10 cellular contexts compared by ENCODE assay signal in the genomic region with DNA sequence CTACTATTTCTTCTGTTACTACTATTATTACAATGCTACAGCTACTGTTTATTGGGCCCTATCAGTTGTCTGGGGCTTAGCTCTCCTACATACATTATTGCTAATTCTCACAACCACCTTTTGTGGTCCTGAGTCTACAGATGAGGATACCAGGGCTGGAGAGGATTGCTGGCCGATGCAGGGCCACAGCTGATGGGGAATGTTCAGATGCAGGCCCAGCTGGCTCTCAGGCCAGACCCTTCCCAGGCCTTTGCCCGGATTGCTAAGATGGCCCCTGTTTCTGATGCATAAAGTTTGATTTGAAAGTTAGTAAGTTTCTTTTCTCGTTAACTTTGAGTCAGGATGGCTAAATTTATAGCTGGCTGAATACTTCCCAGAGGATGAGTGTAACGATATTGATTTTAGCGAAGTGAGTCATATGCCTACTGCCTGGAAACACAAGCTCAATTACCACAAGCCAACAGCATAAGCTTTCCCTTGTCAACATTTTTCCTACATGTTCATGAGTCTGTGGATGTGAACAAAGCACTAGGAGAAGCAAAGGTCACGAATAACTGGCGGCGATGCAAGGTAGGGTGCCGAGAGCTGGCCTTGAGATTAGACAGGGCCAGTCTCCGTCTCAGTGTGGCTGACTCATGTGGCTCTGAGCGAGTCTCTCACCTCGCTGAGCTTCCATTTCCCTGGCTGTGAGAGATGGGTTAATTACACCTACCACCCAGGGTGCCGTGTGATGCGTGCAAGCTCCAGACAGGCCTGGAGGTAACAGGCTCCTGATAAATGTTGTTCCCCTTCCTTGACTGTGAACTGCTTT.
A peak's percentile ranks its signal among the peaks of the same experiment; 100 is the strongest.
DNase-seq lines count a peak whose midpoint lies in the region; ATAC-seq and TF ChIP-seq lines count a peak whose summit lies in the region.
"Had no signal": no experiment of that assay in that cellular context is flagged by ENCODE, and none has a peak within 500 bp of the region (broad histone marks: within the 10 kb centered on the region; RNA-seq: fewer than 3 reads in every experiment).

No MANE protein-coding gene starts in this region.

- no peak overlapping the region for H3K4me3 ChIP-seq in epithelial cell of esophagus (ENCODE audit: low read length)
- H3K4me3 ChIP-seq: gastroesophageal sphincter, suprapubic skin had no signal

- DNase-seq in H4 (ENCODE audit: low spot score) (peak; percentile 97), NCI-H69 (lab: John Stamatoyannopoulos, UW) (peak; percentile 97), epithelial cell of esophagus (ENCODE audit: low read depth) (peak; percentile 35), renal cortical epithelial cell (ENCODE audit: low read depth) (peak; percentile 81), HUDEP-2 (lab: John Stamatoyannopoulos, UW; ENCODE audit: unreplicated experiment in 76 of 76) (no peak)
- no peak for DNase-seq in stimulated activated CD4-positive, alpha-beta T cell treated with anti-CD3 and anti-CD28 coated beads, Interleukin-1b, Interleukin-23, amount 100 ng/mL, for 48 hours

- no peak for TF ChIP-seq CTCF in epithelial cell of esophagus (IDR thresholded peaks at IDR 0.05; ENCODE audit: insufficient read depth, low read depth, low read length, missing control alignments)

- ATAC-seq in GM19452 (IDR thresholded peaks at IDR 0.05; ENCODE audit: unreplicated experiment) (no peak), HG03025 (IDR thresholded peaks at IDR 0.05; ENCODE audit: low FRiP score, unreplicated experiment) (no peak)
- ATAC-seq: gastroesophageal sphincter had no signal

Comparison
In these comparisons a context has a peak if more than half of its experiments do, and no peak if none do; other contexts are left out.
1. DNase-seq: peak in H4 (single experiment), NCI-H69 (single experiment), epithelial cell of esophagus (single experiment) and renal cortical epithelial cell (single experiment); none in stimulated activated CD4-positive, alpha-beta T cell treated with anti-CD3 and anti-CD28 coated beads, Interleukin-1b, Interleukin-23, amount 100 ng/mL, for 48 hours (single experiment) and HUDEP-2 (0 of 76).